8 cellular contexts compared by ENCODE assay signal in genomic region chr2:169584005-169584877, GRCh38. TPM values are rescaled to one million over a fixed set of nuclear protein-coding genes. Genes with fewer than 3 reads are reported as not detected.
A peak's percentile ranks its signal among the peaks of the same experiment; 100 is the strongest.
DNase-seq lines count a peak whose midpoint lies in the region; ATAC-seq and TF ChIP-seq lines count a peak whose summit lies in the region.

PPIG (plus strand) TSS chr2:169584351; CDS start chr2:169604042, 19,691 bp downstream.

- peak within 1 kb of the TSS; percentile 79 for H3K27ac ChIP-seq in HUES6 (ENCODE audit: low read depth, low read length)

- DNase-seq in Calu3 (peak; percentile 84), OCI-M1 (lab: John Stamatoyannopoulos, UW) (peak; percentile 95), activated T-cell treated with anti-CD3 and anti-CD28 coated beads for 4 hours (peak; percentile 79), epithelial cell of proximal tubule (ENCODE audit: low read depth) (no peak), mucosa of gallbladder (ENCODE audit: low spot score) (peak; percentile 92)
- DNase-seq in stimulated activated CD8-positive, alpha-beta memory T cell treated with anti-CD3 and anti-CD28 coated beads, Interleukin-4, amount 100 ng/mL, for 4 hours (ENCODE audit: low read depth in 2 of 2, low spot score in 1 of 2), result peak; percentile 67 to 77

- 0 out of 2 replicates have a peak, but pooled peaks cover 3% of the 10 kb centered on the region for H3K27me3 ChIP-seq in HUES6 (ENCODE audit: control insufficient read depth, insufficient read depth, low read length)

- peaks cover 9% of the 10 kb centered on the region; the same call in 1 of the 2 replicates for H3K9me3 ChIP-seq in HUES6 (ENCODE audit: control insufficient read depth, insufficient read depth, low read depth, low read length)

- H3K36me3 Mint-ChIP-seq in Calu3 (ENCODE audit: insufficient read depth, unreplicated experiment), result peaks cover 28% of the 10 kb centered on the region

- peak; percentile 91 for ATAC-seq in GM21423 (IDR thresholded peaks at IDR 0.05; ENCODE audit: unreplicated experiment)

- H3K4me3 Mint-ChIP-seq in Calu3 (ENCODE audit: low read depth, unreplicated experiment), result peak within 1 kb of the TSS; percentile 94

- H3K4me1 ChIP-seq in HUES6 (ENCODE audit: control insufficient read depth, insufficient read depth, low read length), result no peaks in the 10 kb centered on the region

- H3K27me3 Mint-ChIP-seq in Calu3 (ENCODE audit: unreplicated experiment), result no peaks in the 10 kb centered on the region

- H3K9me3 Mint-ChIP-seq in Calu3 (ENCODE audit: low read depth, unreplicated experiment), result peaks cover 2% of the 10 kb centered on the region

- no peaks in the 10 kb centered on the region for H3K4me1 Mint-ChIP-seq in Calu3 (ENCODE audit: low read depth, unreplicated experiment)

- intact Hi-C loops in Calu3 (cut with micrococcal nuclease; ENCODE audit: unreplicated experiment), result no loop called here

- peak within 1 kb of the TSS; percentile 96 for H3K27ac Mint-ChIP-seq in Calu3 (ENCODE audit: unreplicated experiment)

- H3K4me3 ChIP-seq in HUES6 (ENCODE audit: low read depth, low read length), result peak within 1 kb of the TSS; percentile 79
- H3K4me3 ChIP-seq in epithelial cell of proximal tubule (ENCODE audit: low read depth, low read length), result peak within 1 kb of the TSS; percentile 90

- H3K36me3 ChIP-seq in HUES6 (ENCODE audit: control insufficient read depth, insufficient read depth, low read length), result no peaks in the 10 kb centered on the region

- BruUV-seq in Calu3 (replicated peaks; lab: Mats Ljungman, UMichigan), result TSS peak; percentile 88

- CTCF ChIA-PET in Calu3 (lab: Charles Lee), result interaction anchor here (0.6 to 1.3 kb wide), 2 partner anchors 10 to 120 kb away, joined by 4 read pairs; partner anchors contain the start of gene FASTKD1

- H3K9ac ChIP-seq in HUES6 (ENCODE audit: low read length), result peak within 1 kb of the TSS; percentile 97

- TF ChIP-seq CTCF in Calu3 (IDR thresholded peaks at IDR 0.05; ENCODE audit: unreplicated experiment) (no peak), epithelial cell of proximal tubule (conservative IDR thresholded peaks at IDR 0.05; ENCODE audit: low read depth, low read length) (no peak)

RNA-seq across cellular contexts. Expression of gene PPIG, which starts in this region (rescaled TPM):
- total RNA-seq in Calu3 (2022), result 55.4 and 58.3 TPM in 2 replicates
- total RNA-seq in epithelial cell of proximal tubule, result 15.0 and 21.9 TPM in 2 replicates
- total RNA-seq in mucosa of gallbladder, result 44.9 TPM
